In the genomic region with DNA sequence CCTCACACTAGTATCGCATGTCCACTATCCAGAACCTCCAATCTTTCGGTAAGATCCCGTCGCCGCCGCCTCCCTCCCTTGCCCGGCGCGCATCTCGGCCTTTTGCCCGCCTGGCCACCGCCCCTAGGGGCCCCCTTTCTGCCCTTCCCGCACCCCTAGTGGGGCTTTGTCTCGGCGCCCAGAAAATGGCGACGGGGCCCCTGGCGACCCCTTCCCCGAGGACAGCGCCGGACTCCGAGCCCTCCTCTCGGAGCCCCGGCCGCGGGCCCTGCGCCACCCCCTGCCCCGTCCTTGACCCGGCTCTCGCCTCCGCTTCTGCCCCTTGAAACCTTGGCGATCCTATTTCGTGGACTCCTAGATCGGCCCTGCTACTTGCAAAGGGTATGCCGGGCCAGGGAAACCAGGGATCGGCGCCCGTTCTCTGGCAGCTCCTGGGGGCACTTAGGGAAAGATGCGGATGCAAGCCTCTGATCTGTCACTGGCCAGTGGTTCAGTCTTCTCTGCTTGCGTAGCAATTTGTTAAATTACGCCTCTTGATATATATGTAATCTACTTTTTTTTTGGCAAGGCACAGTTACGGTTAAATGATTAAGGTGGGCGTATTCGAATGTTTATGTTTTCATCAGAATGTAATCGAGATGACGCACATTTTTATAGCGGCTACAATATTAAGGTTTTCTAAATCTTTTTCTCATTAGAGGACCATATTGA, we compare ENCODE assay signal across 1 cellular context.
TF ChIP-seq lines count a peak whose summit lies in the region.

No MANE protein-coding gene starts in this region.

TF ChIP-seq in K562, 482 proteins besides CTCF, POLR2A, EP300 and RAD21 (continued from another document and continues in another):
- TF ChIP-seq ARID1B (IDR thresholded peaks at IDR 0.05) (peak; percentile 40; the same call in 1 of the 2 replicates), TGIF2 (CRISPR knock-in tag; IDR thresholded peaks at IDR 0.05) (0 out of 2 replicates have a peak, but pooled peaks have one; percentile 62), SRSF3 (IDR thresholded peaks at IDR 0.05; ENCODE audit: insufficient read depth, low read length) (peak; percentile 93), KAT7 (CRISPR knock-in tag; IDR thresholded peaks at IDR 0.05; ENCODE audit: borderline replicate concordance) (peak; percentile 66; the same call in 1 of the 2 replicates), PRPF4 (IDR thresholded peaks at IDR 0.05; ENCODE audit: insufficient read depth, low read depth, low read length, poor library complexity, severe bottlenecking) (peak; percentile 44), RBM39 (optimal IDR thresholded peaks at IDR 0.05; ENCODE audit: low read depth, low read length) (peak; percentile 19), KDM2B (CRISPR knock-in tag; IDR thresholded peaks at IDR 0.05) (0 out of 2 replicates have a peak, but pooled peaks have one; percentile 12), LARP7 (IDR thresholded peaks at IDR 0.05) (0 out of 2 replicates have a peak, but pooled peaks have one; percentile 10), DDX20 (tag; IDR thresholded peaks at IDR 0.05; ENCODE audit: low read depth) (no peak), TRIM24 (IDR thresholded peaks at IDR 0.05) (0 out of 4 replicates have a peak, but pooled peaks of 1 of the 2 experiments have one; percentile 9), CHD1 (IDR thresholded peaks at IDR 0.05; ENCODE audit: low read length) (peak; percentile 94), RBM22 (IDR thresholded peaks at IDR 0.05; ENCODE audit: low read depth, low read length, poor library complexity, severe bottlenecking) (peak; percentile 71), CHD2 (IDR thresholded peaks at IDR 0.05; ENCODE audit: low read depth, low read length) (0 out of 2 replicates have a peak, but pooled peaks have one; percentile 6), PHB2 (IDR thresholded peaks at IDR 0.05; ENCODE audit: low read depth) (0 out of 2 replicates have a peak, but pooled peaks have one; percentile 38), ELF2 (CRISPR knock-in tag; IDR thresholded peaks at IDR 0.05) (0 out of 2 replicates have a peak, but pooled peaks have one; percentile 8), BRD4 (IDR thresholded peaks at IDR 0.05) (0 out of 2 replicates have a peak, but pooled peaks have one; percentile 32), XRCC3 (IDR thresholded peaks at IDR 0.05) (no peak), FOXA1 (IDR thresholded peaks at IDR 0.05; ENCODE audit: borderline replicate concordance) (no peak), CBFA2T3 (IDR thresholded peaks at IDR 0.05) (no peak), ZNF766 (CRISPR knock-in tag; conservative IDR thresholded peaks at IDR 0.05) (no peak), POLR2B (IDR thresholded peaks at IDR 0.05; ENCODE audit: low read depth, partially characterized antibody) (no peak), ARNT (IDR thresholded peaks at IDR 0.05) (peak in 1 of 2 experiments; percentile 24; a peak in 1 of 4 replicates), SP1 (CRISPR knock-in tag; IDR thresholded peaks at IDR 0.05) (0 out of 2 replicates have a peak, but pooled peaks have one; percentile 2), SNIP1 (IDR thresholded peaks at IDR 0.05; ENCODE audit: low read depth) (no peak), KAT8 (IDR thresholded peaks at IDR 0.05; ENCODE audit: low read depth) (0 out of 2 replicates have a peak, but pooled peaks have one; percentile 15), ZC3H4 (CRISPR knock-in tag; IDR thresholded peaks at IDR 0.05; ENCODE audit: borderline replicate concordance) (peak; percentile 88; the same call in 1 of the 2 replicates), ZNF830 (CRISPR knock-in tag; IDR thresholded peaks at IDR 0.05) (peak; percentile 86; the same call in 1 of the 2 replicates), SIN3A (IDR thresholded peaks at IDR 0.05; ENCODE audit: borderline replicate concordance in 2 of 2, control insufficient read depth in 1 of 2, low read depth in 2 of 2, low read length in 2 of 2) (peak in 1 of 2 experiments; percentile 26; a peak in 2 of 4 replicates), SMARCE1 (IDR thresholded peaks at IDR 0.05) (0 out of 2 replicates have a peak, but pooled peaks have one; percentile 20), ZFX (CRISPR knock-in tag; IDR thresholded peaks at IDR 0.05) (peak; percentile 69; the same call in 1 of the 2 replicates), RBBP5 (IDR thresholded peaks at IDR 0.05; ENCODE audit: borderline replicate concordance, insufficient read depth, low read length, poor library complexity, severe bottlenecking) (peak; percentile 41), LEF1 (IDR thresholded peaks at IDR 0.05) (no peak), ZSCAN29 (IDR thresholded peaks at IDR 0.05) (0 out of 2 replicates have a peak, but pooled peaks have one; percentile 55), ZNF140 (CRISPR knock-in tag; IDR thresholded peaks at IDR 0.05) (no peak), SMARCC2 (IDR thresholded peaks at IDR 0.05; ENCODE audit: low read depth) (0 out of 2 replicates have a peak, but pooled peaks have one; percentile 24)
- TF ChIP-seq, protein P1, sequence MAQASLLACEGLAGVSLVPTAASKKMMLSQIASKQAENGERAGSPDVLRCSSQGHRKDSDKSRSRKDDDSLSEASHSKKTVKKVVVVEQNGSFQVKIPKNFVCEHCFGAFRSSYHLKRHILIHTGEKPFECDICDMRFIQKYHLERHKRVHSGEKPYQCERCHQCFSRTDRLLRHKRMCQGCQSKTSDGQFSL (CRISPR knock-in tag; IDR thresholded peaks at IDR 0.05): 0 out of 2 replicates have a peak, but pooled peaks have one; percentile 43
- TF ChIP-seq, protein P1 (tag; IDR thresholded peaks at IDR 0.05): no peak
- TF ChIP-seq, protein P2, sequence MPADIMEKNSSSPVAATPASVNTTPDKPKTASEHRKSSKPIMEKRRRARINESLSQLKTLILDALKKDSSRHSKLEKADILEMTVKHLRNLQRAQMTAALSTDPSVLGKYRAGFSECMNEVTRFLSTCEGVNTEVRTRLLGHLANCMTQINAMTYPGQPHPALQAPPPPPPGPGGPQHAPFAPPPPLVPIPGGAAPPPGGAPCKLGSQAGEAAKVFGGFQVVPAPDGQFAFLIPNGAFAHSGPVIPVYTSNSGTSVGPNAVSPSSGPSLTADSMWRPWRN (IDR thresholded peaks at IDR 0.05; ENCODE audit: low read depth): no peak
- TF ChIP-seq, protein P3, sequence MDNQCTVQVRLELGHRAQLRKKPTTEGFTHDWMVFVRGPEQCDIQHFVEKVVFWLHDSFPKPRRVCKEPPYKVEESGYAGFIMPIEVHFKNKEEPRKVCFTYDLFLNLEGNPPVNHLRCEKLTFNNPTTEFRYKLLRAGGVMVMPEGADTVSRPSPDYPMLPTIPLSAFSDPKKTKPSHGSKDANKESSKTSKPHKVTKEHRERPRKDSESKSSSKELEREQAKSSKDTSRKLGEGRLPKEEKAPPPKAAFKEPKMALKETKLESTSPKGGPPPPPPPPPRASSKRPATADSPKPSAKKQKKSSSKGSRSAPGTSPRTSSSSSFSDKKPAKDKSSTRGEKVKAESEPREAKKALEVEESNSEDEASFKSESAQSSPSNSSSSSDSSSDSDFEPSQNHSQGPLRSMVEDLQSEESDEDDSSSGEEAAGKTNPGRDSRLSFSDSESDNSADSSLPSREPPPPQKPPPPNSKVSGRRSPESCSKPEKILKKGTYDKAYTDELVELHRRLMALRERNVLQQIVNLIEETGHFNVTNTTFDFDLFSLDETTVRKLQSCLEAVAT (IDR thresholded peaks at IDR 0.05): peak; percentile 6 to 65; a peak in 1 of 4 replicates
- TF ChIP-seq, protein P4, sequence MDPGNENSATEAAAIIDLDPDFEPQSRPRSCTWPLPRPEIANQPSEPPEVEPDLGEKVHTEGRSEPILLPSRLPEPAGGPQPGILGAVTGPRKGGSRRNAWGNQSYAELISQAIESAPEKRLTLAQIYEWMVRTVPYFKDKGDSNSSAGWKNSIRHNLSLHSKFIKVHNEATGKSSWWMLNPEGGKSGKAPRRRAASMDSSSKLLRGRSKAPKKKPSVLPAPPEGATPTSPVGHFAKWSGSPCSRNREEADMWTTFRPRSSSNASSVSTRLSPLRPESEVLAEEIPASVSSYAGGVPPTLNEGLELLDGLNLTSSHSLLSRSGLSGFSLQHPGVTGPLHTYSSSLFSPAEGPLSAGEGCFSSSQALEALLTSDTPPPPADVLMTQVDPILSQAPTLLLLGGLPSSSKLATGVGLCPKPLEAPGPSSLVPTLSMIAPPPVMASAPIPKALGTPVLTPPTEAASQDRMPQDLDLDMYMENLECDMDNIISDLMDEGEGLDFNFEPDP (CRISPR knock-in tag; IDR thresholded peaks at IDR 0.05): 0 out of 2 replicates have a peak, but pooled peaks have one; percentile 12
- TF ChIP-seq, protein P5, sequence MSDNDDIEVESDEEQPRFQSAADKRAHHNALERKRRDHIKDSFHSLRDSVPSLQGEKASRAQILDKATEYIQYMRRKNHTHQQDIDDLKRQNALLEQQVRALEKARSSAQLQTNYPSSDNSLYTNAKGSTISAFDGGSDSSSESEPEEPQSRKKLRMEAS (CRISPR knock-in tag; IDR thresholded peaks at IDR 0.05): no peak
- TF ChIP-seq, protein P6, sequence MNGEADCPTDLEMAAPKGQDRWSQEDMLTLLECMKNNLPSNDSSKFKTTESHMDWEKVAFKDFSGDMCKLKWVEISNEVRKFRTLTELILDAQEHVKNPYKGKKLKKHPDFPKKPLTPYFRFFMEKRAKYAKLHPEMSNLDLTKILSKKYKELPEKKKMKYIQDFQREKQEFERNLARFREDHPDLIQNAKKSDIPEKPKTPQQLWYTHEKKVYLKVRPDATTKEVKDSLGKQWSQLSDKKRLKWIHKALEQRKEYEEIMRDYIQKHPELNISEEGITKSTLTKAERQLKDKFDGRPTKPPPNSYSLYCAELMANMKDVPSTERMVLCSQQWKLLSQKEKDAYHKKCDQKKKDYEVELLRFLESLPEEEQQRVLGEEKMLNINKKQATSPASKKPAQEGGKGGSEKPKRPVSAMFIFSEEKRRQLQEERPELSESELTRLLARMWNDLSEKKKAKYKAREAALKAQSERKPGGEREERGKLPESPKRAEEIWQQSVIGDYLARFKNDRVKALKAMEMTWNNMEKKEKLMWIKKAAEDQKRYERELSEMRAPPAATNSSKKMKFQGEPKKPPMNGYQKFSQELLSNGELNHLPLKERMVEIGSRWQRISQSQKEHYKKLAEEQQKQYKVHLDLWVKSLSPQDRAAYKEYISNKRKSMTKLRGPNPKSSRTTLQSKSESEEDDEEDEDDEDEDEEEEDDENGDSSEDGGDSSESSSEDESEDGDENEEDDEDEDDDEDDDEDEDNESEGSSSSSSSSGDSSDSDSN (IDR thresholded peaks at IDR 0.05; ENCODE audit: borderline replicate concordance in 1 of 2, low read depth in 2 of 2, low read length in 2 of 2): peak; percentile 16 to 79; a peak in 3 of 4 replicates
- TF ChIP-seq, protein P7, sequence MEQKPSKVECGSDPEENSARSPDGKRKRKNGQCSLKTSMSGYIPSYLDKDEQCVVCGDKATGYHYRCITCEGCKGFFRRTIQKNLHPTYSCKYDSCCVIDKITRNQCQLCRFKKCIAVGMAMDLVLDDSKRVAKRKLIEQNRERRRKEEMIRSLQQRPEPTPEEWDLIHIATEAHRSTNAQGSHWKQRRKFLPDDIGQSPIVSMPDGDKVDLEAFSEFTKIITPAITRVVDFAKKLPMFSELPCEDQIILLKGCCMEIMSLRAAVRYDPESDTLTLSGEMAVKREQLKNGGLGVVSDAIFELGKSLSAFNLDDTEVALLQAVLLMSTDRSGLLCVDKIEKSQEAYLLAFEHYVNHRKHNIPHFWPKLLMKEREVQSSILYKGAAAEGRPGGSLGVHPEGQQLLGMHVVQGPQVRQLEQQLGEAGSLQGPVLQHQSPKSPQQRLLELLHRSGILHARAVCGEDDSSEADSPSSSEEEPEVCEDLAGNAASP (IDR thresholded peaks at IDR 0.05): no peak
- TF ChIP-seq, protein P8, sequence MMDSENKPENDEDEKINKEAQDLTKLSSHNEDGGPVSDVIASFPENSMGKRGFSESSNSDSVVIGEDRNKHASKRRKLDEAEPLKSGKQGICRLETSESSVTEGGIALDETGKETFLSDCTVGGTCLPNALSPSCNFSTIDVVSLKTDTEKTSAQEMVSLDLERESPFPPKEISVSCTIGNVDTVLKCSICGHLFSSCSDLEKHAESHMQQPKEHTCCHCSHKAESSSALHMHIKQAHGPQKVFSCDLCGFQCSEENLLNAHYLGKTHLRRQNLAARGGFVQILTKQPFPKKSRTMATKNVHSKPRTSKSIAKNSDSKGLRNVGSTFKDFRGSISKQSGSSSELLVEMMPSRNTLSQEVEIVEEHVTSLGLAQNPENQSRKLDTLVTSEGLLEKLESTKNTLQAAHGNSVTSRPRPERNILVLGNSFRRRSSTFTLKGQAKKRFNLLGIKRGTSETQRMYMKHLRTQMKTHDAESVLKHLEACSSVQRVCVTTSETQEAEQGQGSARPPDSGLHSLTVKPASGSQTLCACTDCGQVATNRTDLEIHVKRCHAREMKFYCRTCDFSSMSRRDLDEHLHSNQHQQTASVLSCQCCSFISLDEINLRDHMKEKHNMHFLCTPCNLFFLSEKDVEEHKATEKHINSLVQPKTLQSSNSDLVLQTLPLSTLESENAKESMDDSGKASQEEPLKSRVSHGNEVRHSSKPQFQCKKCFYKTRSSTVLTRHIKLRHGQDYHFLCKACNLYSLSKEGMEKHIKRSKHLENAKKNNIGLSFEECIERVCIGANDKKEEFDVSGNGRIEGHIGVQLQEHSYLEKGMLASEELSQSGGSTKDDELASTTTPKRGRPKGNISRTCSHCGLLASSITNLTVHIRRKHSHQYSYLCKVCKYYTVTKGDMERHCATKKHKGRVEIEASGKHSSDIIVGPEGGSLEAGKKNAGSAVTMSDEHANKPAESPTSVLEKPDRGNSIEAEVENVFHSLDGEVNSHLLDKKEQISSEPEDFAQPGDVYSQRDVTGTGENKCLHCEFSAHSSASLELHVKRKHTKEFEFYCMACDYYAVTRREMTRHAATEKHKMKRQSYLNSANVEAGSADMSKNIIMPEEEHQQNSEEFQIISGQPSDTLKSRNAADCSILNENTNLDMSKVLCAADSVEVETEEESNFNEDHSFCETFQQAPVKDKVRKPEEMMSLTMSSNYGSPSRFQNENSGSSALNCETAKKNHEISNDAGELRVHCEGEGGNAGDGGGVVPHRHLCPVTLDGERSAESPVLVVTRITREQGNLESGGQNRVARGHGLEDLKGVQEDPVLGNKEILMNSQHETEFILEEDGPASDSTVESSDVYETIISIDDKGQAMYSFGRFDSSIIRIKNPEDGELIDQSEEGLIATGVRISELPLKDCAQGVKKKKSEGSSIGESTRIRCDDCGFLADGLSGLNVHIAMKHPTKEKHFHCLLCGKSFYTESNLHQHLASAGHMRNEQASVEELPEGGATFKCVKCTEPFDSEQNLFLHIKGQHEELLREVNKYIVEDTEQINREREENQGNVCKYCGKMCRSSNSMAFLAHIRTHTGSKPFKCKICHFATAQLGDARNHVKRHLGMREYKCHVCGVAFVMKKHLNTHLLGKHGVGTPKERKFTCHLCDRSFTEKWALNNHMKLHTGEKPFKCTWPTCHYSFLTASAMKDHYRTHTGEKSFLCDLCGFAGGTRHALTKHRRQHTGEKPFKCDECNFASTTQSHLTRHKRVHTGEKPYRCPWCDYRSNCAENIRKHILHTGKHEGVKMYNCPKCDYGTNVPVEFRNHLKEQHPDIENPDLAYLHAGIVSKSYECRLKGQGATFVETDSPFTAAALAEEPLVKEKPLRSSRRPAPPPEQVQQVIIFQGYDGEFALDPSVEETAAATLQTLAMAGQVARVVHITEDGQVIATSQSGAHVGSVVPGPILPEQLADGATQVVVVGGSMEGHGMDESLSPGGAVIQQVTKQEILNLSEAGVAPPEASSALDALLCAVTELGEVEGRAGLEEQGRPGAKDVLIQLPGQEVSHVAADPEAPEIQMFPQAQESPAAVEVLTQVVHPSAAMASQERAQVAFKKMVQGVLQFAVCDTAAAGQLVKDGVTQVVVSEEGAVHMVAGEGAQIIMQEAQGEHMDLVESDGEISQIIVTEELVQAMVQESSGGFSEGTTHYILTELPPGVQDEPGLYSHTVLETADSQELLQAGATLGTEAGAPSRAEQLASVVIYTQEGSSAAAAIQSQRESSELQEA (IDR thresholded peaks at IDR 0.05; ENCODE audit: low read depth): peak; percentile 18; the same call in 1 of the 2 replicates
